18 cellular contexts compared by ENCODE assay signal in the genomic region with DNA sequence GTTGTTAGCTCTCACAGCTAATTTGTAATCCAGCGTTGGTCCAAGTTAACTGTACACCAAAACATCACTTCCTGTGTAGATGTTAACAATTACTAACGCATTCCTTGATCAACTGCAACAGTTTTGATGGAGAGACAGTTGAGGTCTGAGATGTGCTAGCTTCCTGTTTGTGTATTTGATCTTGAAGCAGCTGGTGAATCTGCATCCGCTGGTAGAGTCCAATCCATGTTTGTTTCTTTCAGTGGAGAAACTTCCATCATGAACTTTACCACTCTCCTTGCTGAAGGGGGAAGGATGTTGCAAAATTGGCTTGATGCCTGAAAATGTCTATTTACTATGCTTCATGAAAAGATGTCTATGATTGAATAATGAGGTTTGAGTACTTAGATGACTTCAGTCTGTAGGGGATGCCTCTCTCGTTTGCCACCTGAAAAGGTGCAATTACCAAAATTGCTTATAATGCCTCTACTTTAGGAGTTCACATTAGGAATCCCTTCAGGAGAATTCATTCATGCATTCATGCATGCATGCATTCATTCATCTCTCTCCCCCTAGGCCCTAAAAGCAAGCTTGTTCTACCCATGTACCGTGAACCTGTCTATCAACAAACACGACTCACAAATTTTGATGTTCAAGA.
"Had no signal": no experiment of that assay in that cellular context is flagged by ENCODE, and none has a peak within 500 bp of the region (broad histone marks: within the 10 kb centered on the region; RNA-seq: fewer than 3 reads in every experiment).

No MANE protein-coding gene starts in this region.

- H3K36me3 ChIP-seq: adrenal gland, gastrocnemius medialis, heart left ventricle, left lung, tibial artery had no signal

- H3K4me3 Mint-ChIP-seq: activated CD4-positive, alpha-beta memory T cell treated with anti-CD3 and anti-CD28 coated beads, Interleukin-2, amount 10 ng/mL, durations not matched to agents 7 days and 5 days; activated naive CD4-positive, alpha-beta T cell treated with anti-CD3 and anti-CD28 coated beads for 36 hours; activated T-cell treated with anti-CD3 and anti-CD28 coated beads, Interleukin-2, amount 50 U/mL, for 24 hours; neural crest cell had no signal

- H3K27ac ChIP-seq: adrenal gland, gastrocnemius medialis, heart left ventricle, left lung, psoas muscle, tibial artery had no signal

- DNase-seq: activated CD4-positive, alpha-beta memory T cell treated with anti-CD3 and anti-CD28 coated beads, Interleukin-2, amount 10 ng/mL, durations not matched to agents 7 days and 5 days; activated naive CD4-positive, alpha-beta T cell treated with anti-CD3 and anti-CD28 coated beads for 36 hours; activated T-cell treated with anti-CD3 and anti-CD28 coated beads, Interleukin-2, amount 50 U/mL, for 24 hours; adrenal gland; effector CD4-positive, alpha-beta T cell; gastrocnemius medialis; heart left ventricle; left lung; mammary epithelial cell; midbrain; psoas muscle; right cardiac atrium; stimulated activated CD4-positive, alpha-beta T cell treated with anti-CD3 and anti-CD28 coated beads, Interleukin-2, amount 100 ng/mL, for 24 hours; stimulated activated naive CD4-positive, alpha-beta T cell treated with Interleukin-2 at 50 U/mL for 16 hours; tibial artery had no signal

- H3K4me1 Mint-ChIP-seq: neural crest cell had no signal

- H3K27ac Mint-ChIP-seq: activated CD4-positive, alpha-beta memory T cell treated with anti-CD3 and anti-CD28 coated beads, Interleukin-2, amount 10 ng/mL, durations not matched to agents 7 days and 5 days; activated naive CD4-positive, alpha-beta T cell treated with anti-CD3 and anti-CD28 coated beads for 36 hours; activated T-cell treated with anti-CD3 and anti-CD28 coated beads, Interleukin-2, amount 50 U/mL, for 24 hours had no signal

- H3K9me3 ChIP-seq: adrenal gland, gastrocnemius medialis, heart left ventricle, left lung, psoas muscle, tibial artery had no signal

- ATAC-seq: activated CD4-positive, CD25-positive, alpha-beta regulatory T cell treated with anti-CD3 and anti-CD28 coated beads, Interleukin-2, amount 50 U/mL, for 24 hours; esophagus mucosa; gastrocnemius medialis; heart left ventricle; left lung; psoas muscle; right cardiac atrium had no signal

- H3K9me3 Mint-ChIP-seq: activated CD4-positive, alpha-beta memory T cell treated with anti-CD3 and anti-CD28 coated beads, Interleukin-2, amount 10 ng/mL, durations not matched to agents 7 days and 5 days; activated naive CD4-positive, alpha-beta T cell treated with anti-CD3 and anti-CD28 coated beads for 36 hours; activated T-cell treated with anti-CD3 and anti-CD28 coated beads, Interleukin-2, amount 50 U/mL, for 24 hours; neural crest cell had no signal

- H3K4me3 ChIP-seq: adrenal gland, gastrocnemius medialis, heart left ventricle, left lung, psoas muscle, tibial artery had no signal

- H3K27me3 ChIP-seq: gastrocnemius medialis, left lung, tibial artery had no signal

- H3K27me3 Mint-ChIP-seq: activated T-cell treated with anti-CD3 and anti-CD28 coated beads, Interleukin-2, amount 50 U/mL, for 24 hours had no signal
